ENCODE assay signal across 7 cellular contexts in genomic region chr11:68841718-68842426, GRCh38. TPM values are rescaled to one million over a fixed set of nuclear protein-coding genes. Genes with fewer than 3 reads are reported as not detected.
DNase-seq lines count a peak whose midpoint lies in the region; ATAC-seq and TF ChIP-seq lines count a peak whose summit lies in the region.

TSS of gene CPT1A (minus strand) at chr11:68841916. CDS start at chr11:68815474, 26,442 bp downstream.

- no peaks in the 10 kb centered on the region for H3K27me3 ChIP-seq in KMS-11 (ENCODE audit: insufficient read depth, low read depth)
- peaks cover 9% of the 10 kb centered on the region for H3K27me3 ChIP-seq in adipocyte (replicated peaks; ENCODE audit: control insufficient read depth, insufficient read depth, low read length)
- peaks cover 61% of the 10 kb centered on the region for H3K27me3 ChIP-seq in cardiac muscle cell
- H3K27me3 ChIP-seq in trophoblast cell (ENCODE audit: insufficient read depth, low read length), result peaks cover 41% of the 10 kb centered on the region
- no peaks in the 10 kb centered on the region for H3K27me3 ChIP-seq in aorta (ENCODE audit: control insufficient read depth in 1 of 2, insufficient read depth in 2 of 2, low read length in 1 of 2)

- no peak within 1 kb of the TSS for H2BK5ac ChIP-seq in trophoblast cell (ENCODE audit: low read depth, low read length, poor library complexity)

- H3K4me2 ChIP-seq in KMS-11 (peak within 1 kb of the TSS; percentile 92), trophoblast cell (ENCODE audit: low read length) (peak within 1 kb of the TSS; percentile 45)

- TF ChIP-seq CTCF in KMS-11 (conservative IDR thresholded peaks at IDR 0.05; ENCODE audit: low read depth, low read length) (no peak), cardiac muscle cell (IDR thresholded peaks at IDR 0.05; ENCODE audit: low read depth, low read length) (no peak)

- ATAC-seq in GM18867 (IDR thresholded peaks at IDR 0.05; ENCODE audit: unreplicated experiment), result peak; percentile 38
- ATAC-seq in aorta (ENCODE audit: low FRiP score), result peak; percentile 75

- H2AFZ ChIP-seq in KMS-11 (ENCODE audit: low read depth) (peak within 1 kb of the TSS; percentile 85; the same call in 1 of the 2 replicates), trophoblast cell (ENCODE audit: insufficient read depth, low read length, poor library complexity) (no peak within 1 kb of the TSS)

- no peak within 1 kb of the TSS for H4K8ac ChIP-seq in trophoblast cell (ENCODE audit: low read depth, low read length)

- H3K79me2 ChIP-seq in KMS-11 (ENCODE audit: insufficient read depth, low read depth), result peaks cover 14% of the 10 kb centered on the region
- H3K79me2 ChIP-seq in trophoblast cell (ENCODE audit: control insufficient read depth, insufficient read depth, low read length, poor library complexity), result no peaks in the 10 kb centered on the region

- H3K27ac ChIP-seq in KMS-11 (peak within 1 kb of the TSS; percentile 63), cardiac muscle cell (no peak within 1 kb of the TSS), trophoblast cell (ENCODE audit: low read depth, low read length) (no peak within 1 kb of the TSS), aorta (ENCODE audit: low read depth in 1 of 2, low read length in 2 of 2) (peak within 1 kb of the TSS; percentile 72 to 97)

- H2BK120ac ChIP-seq in trophoblast cell (ENCODE audit: insufficient read depth, low read length, poor library complexity), result no peak within 1 kb of the TSS

- no peak within 1 kb of the TSS for H2BK12ac ChIP-seq in trophoblast cell (ENCODE audit: low read length)

- no peaks in the 10 kb centered on the region for H3K36me3 ChIP-seq in KMS-11 (ENCODE audit: insufficient read depth)
- no peaks in the 10 kb centered on the region for H3K36me3 ChIP-seq in adipocyte (ENCODE audit: control insufficient read depth, insufficient read depth, low read length, severe bottlenecking)
- no peaks in the 10 kb centered on the region for H3K36me3 ChIP-seq in cardiac muscle cell
- H3K36me3 ChIP-seq in trophoblast cell (ENCODE audit: control insufficient read depth in 1 of 2, insufficient read depth in 2 of 2, low read length in 2 of 2), result no peaks in the 10 kb centered on the region
- no peaks in the 10 kb centered on the region for H3K36me3 ChIP-seq in aorta (ENCODE audit: control insufficient read depth in 1 of 2, insufficient read depth in 2 of 2, low read length in 1 of 2)

- H3K4me1 ChIP-seq in KMS-11 (ENCODE audit: low read depth, poor library complexity, severe bottlenecking) (peaks cover 42% of the 10 kb centered on the region), adipocyte (ENCODE audit: control insufficient read depth, insufficient read depth, low read length) (peaks cover 59% of the 10 kb centered on the region), cardiac muscle cell (ENCODE audit: low read depth) (peaks cover 19% of the 10 kb centered on the region), trophoblast cell (ENCODE audit: control insufficient read depth in 1 of 2, insufficient read depth in 2 of 2, low read length in 2 of 2) (peaks cover 16% of the 10 kb centered on the region in 2 experiments), aorta (ENCODE audit: control insufficient read depth in 1 of 2, insufficient read depth in 2 of 2, low read length in 2 of 2) (no peaks in the 10 kb centered on the region)

- no peak within 1 kb of the TSS for H3K14ac ChIP-seq in trophoblast cell (ENCODE audit: low read length)

- H3K79me1 ChIP-seq in trophoblast cell (ENCODE audit: low read length), result peaks cover 2% of the 10 kb centered on the region

- no CpG with 5 or more reads among the region's 82 CpGs for WGBS in trophoblast cell (ENCODE audit: extremely low coverage, insufficient coverage, insufficient read length)
- WGBS in aorta, 2 donors, result 5 to 7% methylated on average over 59 to 82 of the region's 82 CpGs

- no peaks in the 10 kb centered on the region for H4K20me1 ChIP-seq in KMS-11 (ENCODE audit: insufficient read depth)

- peak; percentile 78 for DNase-seq in SW480 (ENCODE audit: low spot score)
- peak; percentile 93 for DNase-seq in adipocyte (ENCODE audit: low read depth)
- peak; percentile 83 for DNase-seq in cardiac muscle cell (ENCODE audit: low read depth in 1 of 2, low spot score in 1 of 2)
- peak; percentile 67 to 77 for DNase-seq in trophoblast cell
- peak; percentile 87 to 94 for DNase-seq in aorta

- H3K23ac ChIP-seq in trophoblast cell (ENCODE audit: low read length), result no peak within 1 kb of the TSS

- no peak within 1 kb of the TSS for H4K91ac ChIP-seq in trophoblast cell (ENCODE audit: low read depth, low read length)

- no peak within 1 kb of the TSS for H3K4me3 ChIP-seq in KMS-11 (IDR thresholded peaks at IDR 0.05; ENCODE audit: insufficient read depth, low read depth, low read length)
- peak within 1 kb of the TSS; percentile 82 for H3K4me3 ChIP-seq in adipocyte (ENCODE audit: low read length)
- peak within 1 kb of the TSS; percentile 30 for H3K4me3 ChIP-seq in cardiac muscle cell
- peak within 1 kb of the TSS; percentile 30 for H3K4me3 ChIP-seq in trophoblast cell (ENCODE audit: low read depth, low read length)
- peak within 1 kb of the TSS; percentile 70 to 87 for H3K4me3 ChIP-seq in aorta (ENCODE audit: low read length in 2 of 2)

- H4K12ac ChIP-seq in trophoblast cell (ENCODE audit: low read depth, low read length), result no peak within 1 kb of the TSS

- no peak within 1 kb of the TSS for H3K4ac ChIP-seq in trophoblast cell (ENCODE audit: low read depth, low read length)

- no peak within 1 kb of the TSS for H2AK5ac ChIP-seq in trophoblast cell (ENCODE audit: low read length)

- H3K18ac ChIP-seq in trophoblast cell (ENCODE audit: low read length), result no peak within 1 kb of the TSS

- H3K9ac ChIP-seq in KMS-11 (peak within 1 kb of the TSS; percentile 46), adipocyte (ENCODE audit: low read length) (peak within 1 kb of the TSS; percentile 87), trophoblast cell (ENCODE audit: low read length) (no peak within 1 kb of the TSS)

- no peaks in the 10 kb centered on the region for H3K9me3 ChIP-seq in adipocyte (ENCODE audit: control insufficient read depth, low read length)
- H3K9me3 ChIP-seq in cardiac muscle cell (ENCODE audit: low read depth), result no peaks in the 10 kb centered on the region
- H3K9me3 ChIP-seq in trophoblast cell (ENCODE audit: insufficient read depth, low read depth, low read length), result peaks cover 12% of the 10 kb centered on the region
- no peaks in the 10 kb centered on the region for H3K9me3 ChIP-seq in aorta (ENCODE audit: control insufficient read depth, low read length)

- intact Hi-C loops in aorta (cut with DNase I), result no loop called here

RNA-seq across cellular contexts. Expression of gene CPT1A, which starts in this region (rescaled TPM):
- total RNA-seq in cardiac muscle cell (7.4 and 10.9 TPM in 2 replicates), aorta (10 to 100 TPM; 62.0 to 81.4 TPM)
- polyA plus RNA-seq in cardiac muscle cell (1.7 and 2.1 TPM in 2 replicates), aorta (10 to 100 TPM; 10.9 to 56.9 TPM)
- polyA plus RNA-seq in trophoblast cell (2013), result 0.17 and 0.21 TPM in 2 replicates

Comparison
In these comparisons a context has a peak if more than half of its experiments do, and no peak if none do; other contexts are left out.
1. H3K27ac ChIP-seq: peak in KMS-11 (single experiment) and aorta (2 of 2); none in cardiac muscle cell (single experiment) and trophoblast cell (single experiment).
2. Peak in every context shown above with its lines, with median percentiles within 50 percentile points of each other: DNase-seq.